Comparison of ENCODE assay signal across 13 cellular contexts in the genomic region with DNA sequence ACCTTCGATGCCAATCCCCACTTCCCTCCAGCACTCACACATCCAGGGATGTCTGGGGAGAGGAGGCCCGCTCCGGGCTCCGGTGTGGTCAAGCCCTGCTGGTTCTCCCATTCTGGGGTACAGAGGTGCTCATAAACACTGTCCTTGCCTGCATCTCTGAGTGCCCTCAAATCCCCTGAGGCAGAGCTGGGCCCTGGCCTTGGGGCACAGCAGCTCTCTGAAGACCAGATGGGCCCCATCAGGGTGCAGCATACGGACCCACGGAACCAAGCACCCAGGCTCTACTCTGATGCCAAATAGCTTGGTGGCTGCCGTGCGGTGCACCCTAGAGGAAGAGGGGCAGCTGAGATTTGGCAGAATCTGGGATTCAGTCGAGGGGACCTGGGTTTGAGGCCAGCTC. TPM values are rescaled to one million over a fixed set of nuclear protein-coding genes. Genes with fewer than 3 reads are reported as not detected.
DNase-seq lines count a peak whose midpoint lies in the region; ATAC-seq, FAIRE-seq and TF ChIP-seq lines count a peak whose summit lies in the region.
"Had no signal": no experiment of that assay in that cellular context is flagged by ENCODE, and none has a peak within 500 bp of the region (broad histone marks: within the 10 kb centered on the region; RNA-seq: fewer than 3 reads in every experiment).

No MANE protein-coding gene starts in this region.

- H3K4me2 ChIP-seq in mammary epithelial cell (ENCODE audit: insufficient read depth, low read depth, low read length), result no peak overlapping the region

- H3K27ac ChIP-seq in mammary epithelial cell (ENCODE audit: insufficient read depth, low read depth, low read length), result no peak overlapping the region
- H3K27ac ChIP-seq in vagina, result peak overlapping the region; percentile 86
- H3K27ac ChIP-seq: left lung, SK-N-MC had no signal

- no peaks in the 10 kb centered on the region for H3K9me3 Mint-ChIP-seq in MCF 10A (ENCODE audit: unreplicated experiment)
- no peaks in the 10 kb centered on the region for H3K9me3 Mint-ChIP-seq in activated CD4-positive, alpha-beta T cell treated with anti-CD3 and anti-CD28 coated beads, Interleukin-2, amount 10 ng/mL, durations not matched to agents 7 days and 5 days
- H3K9me3 Mint-ChIP-seq: activated T-helper 2 cell treated with anti-CD3 and anti-CD28 coated beads, Interferon-gamma antibody, Interleukin-2, Interleukin-4, amounts not matched to agents 10 μg/mL and 5 μg/mL and 100 μg/mL, durations not matched to agents 14 hours and 24 hours and 36 hours; dendritic cell treated with granulocyte-macrophage colony-stimulating factor and Interleukin-4, amounts not matched to agents 40 ng/mL and 50 ng/mL, for 4 days; natural killer cell had no signal

- no peaks in the 10 kb centered on the region for H4K20me1 ChIP-seq in mammary epithelial cell (ENCODE audit: insufficient read depth, low read length)

- no peak overlapping the region for H3K9ac ChIP-seq in mammary epithelial cell (ENCODE audit: insufficient read depth, low read length)

- H3K4me3 ChIP-seq in mammary epithelial cell (replicated peaks in 1 of 3; ENCODE audit: insufficient read depth in 1 of 3, low read depth in 2 of 3, low read length in 3 of 3) (no peak overlapping the region), vagina (peak overlapping the region in 1 of 2 donors; percentile 15)
- H3K4me3 ChIP-seq: left lung, SK-N-MC had no signal

- dilution Hi-C loops in mammary epithelial cell (cut with HindIII; ENCODE audit: low sequenced_read_pairs), result loop anchor here (5.0 kb wide), 2 partner anchors 228 to 463 kb away; no protein-coding TSS in a partner anchor

- no peaks in the 10 kb centered on the region for H3K9me3 ChIP-seq in mammary epithelial cell (replicated peaks; ENCODE audit: insufficient read depth, low read length)
- no peaks in the 10 kb centered on the region for H3K9me3 ChIP-seq in vagina
- H3K9me3 ChIP-seq: left lung had no signal

- no peaks in the 10 kb centered on the region for H3K36me3 ChIP-seq in mammary epithelial cell (ENCODE audit: insufficient read depth, low read length)
- H3K36me3 ChIP-seq in vagina, result peaks cover 0 to 5% of the 10 kb centered on the region in 2 donors

- no peaks in the 10 kb centered on the region for H3K79me2 ChIP-seq in mammary epithelial cell (ENCODE audit: insufficient read depth, low read length)

- no peak overlapping the region for H3K4me3 Mint-ChIP-seq in MCF 10A (ENCODE audit: unreplicated experiment)
- no peak overlapping the region for H3K4me3 Mint-ChIP-seq in activated CD4-positive, alpha-beta T cell treated with anti-CD3 and anti-CD28 coated beads, Interleukin-2, amount 10 ng/mL, durations not matched to agents 7 days and 5 days
- H3K4me3 Mint-ChIP-seq: dendritic cell treated with granulocyte-macrophage colony-stimulating factor and Interleukin-4, amounts not matched to agents 40 ng/mL and 50 ng/mL, for 4 days; natural killer cell had no signal

- H3K27me3 Mint-ChIP-seq in MCF 10A (ENCODE audit: insufficient read depth, unreplicated experiment), result no peaks in the 10 kb centered on the region
- no peaks in the 10 kb centered on the region for H3K27me3 Mint-ChIP-seq in activated CD4-positive, alpha-beta T cell treated with anti-CD3 and anti-CD28 coated beads, Interleukin-2, amount 10 ng/mL, durations not matched to agents 7 days and 5 days

- H3K27me3 ChIP-seq in mammary epithelial cell (ENCODE audit: insufficient read depth, low read length), result no peaks in the 10 kb centered on the region
- H3K27me3 ChIP-seq in vagina, result no peaks in the 10 kb centered on the region
- H3K27me3 ChIP-seq: left lung had no signal

- H3K36me3 Mint-ChIP-seq in MCF 10A (ENCODE audit: insufficient read depth, unreplicated experiment), result no peaks in the 10 kb centered on the region
- no peaks in the 10 kb centered on the region for H3K36me3 Mint-ChIP-seq in activated CD4-positive, alpha-beta T cell treated with anti-CD3 and anti-CD28 coated beads, Interleukin-2, amount 10 ng/mL, durations not matched to agents 7 days and 5 days (ENCODE audit: low read depth)
- H3K36me3 Mint-ChIP-seq: natural killer cell had no signal

- peak; percentile 3 for ATAC-seq in Right ventricle myocardium superior (ENCODE audit: poor library complexity)
- peak; percentile 0 for ATAC-seq in sciatic nerve

- no peak for TF ChIP-seq CTCF in MCF 10A (IDR thresholded peaks at IDR 0.05; ENCODE audit: unreplicated experiment)
- no peak for TF ChIP-seq CTCF in mammary epithelial cell (conservative IDR thresholded peaks at IDR 0.05 in 1 of 2, IDR thresholded peaks at IDR 0.05 in 1 of 2; ENCODE audit: extremely low read depth in 1 of 2, insufficient read depth in 1 of 2, low read depth in 1 of 2, low read length in 2 of 2)
- TF ChIP-seq CTCF in vagina (IDR thresholded peaks at IDR 0.05), result no peak

- H3K4me1 ChIP-seq in mammary epithelial cell (ENCODE audit: insufficient read depth, low read length) (no peaks in the 10 kb centered on the region), vagina (peaks cover 67% of the 10 kb centered on the region)

- H3K27ac Mint-ChIP-seq in MCF 10A (ENCODE audit: low read depth, unreplicated experiment), result peak overlapping the region; percentile 89
- no peak overlapping the region for H3K27ac Mint-ChIP-seq in activated CD4-positive, alpha-beta T cell treated with anti-CD3 and anti-CD28 coated beads, Interleukin-2, amount 10 ng/mL, durations not matched to agents 7 days and 5 days
- H3K27ac Mint-ChIP-seq: activated T-helper 2 cell treated with anti-CD3 and anti-CD28 coated beads, Interferon-gamma antibody, Interleukin-2, Interleukin-4, amounts not matched to agents 10 μg/mL and 5 μg/mL and 100 μg/mL, durations not matched to agents 14 hours and 24 hours and 36 hours; dendritic cell treated with granulocyte-macrophage colony-stimulating factor and Interleukin-4, amounts not matched to agents 40 ng/mL and 50 ng/mL, for 4 days had no signal

- WGBS in mammary epithelial cell (ENCODE audit: low coverage, missing lambda C conversion rate), result 87% methylated on average over 7 of the region's 9 CpGs

- intact Hi-C loops in MCF 10A (cut with micrococcal nuclease), result loop anchor here (2.0 to 5.0 kb wide), 2 partner anchors 63 to 364 kb away; no protein-coding TSS in a partner anchor
- intact Hi-C loops in mammary epithelial cell (cut with micrococcal nuclease), result loop anchor here (2.0 kb wide), 2 partner anchors 80 to 956 kb away; no protein-coding TSS in a partner anchor
- intact Hi-C loops in Right ventricle myocardium superior (cut with DNase I), result loop anchor here (2.0 kb wide), 3 partner anchors 224 to 364 kb away; no protein-coding TSS in a partner anchor
- intact Hi-C loops in sciatic nerve (cut with DNase I), result loop anchor here (5.0 to 10.0 kb wide), 3 partner anchors 228 to 368 kb away; no protein-coding TSS in a partner anchor
- intact Hi-C loops in vagina (cut with DNase I), result loop anchor here (2.0 to 5.0 kb wide), 2 partner anchors 202 to 223 kb away; partner anchors contain the start of gene ZBTB16

- peaks cover 34% of the 10 kb centered on the region for H3K4me1 Mint-ChIP-seq in MCF 10A (ENCODE audit: insufficient read depth, unreplicated experiment)
- peaks cover 12% of the 10 kb centered on the region for H3K4me1 Mint-ChIP-seq in activated CD4-positive, alpha-beta T cell treated with anti-CD3 and anti-CD28 coated beads, Interleukin-2, amount 10 ng/mL, durations not matched to agents 7 days and 5 days

- no peak for DNase-seq in MCF 10A (ENCODE audit: unreplicated experiment)
- no peak for DNase-seq in mammary epithelial cell
- no peak for DNase-seq in Right ventricle myocardium superior
- DNase-seq in sciatic nerve (ENCODE audit: low spot score), result no peak
- DNase-seq in vagina (ENCODE audit: extremely low spot score in 2 of 2), result no peak
- no peak for DNase-seq in GM19239 (ENCODE audit: insufficient read length, low spot score)
- no peak for DNase-seq in activated CD4-positive, alpha-beta T cell treated with anti-CD3 and anti-CD28 coated beads, Interleukin-2, amount 10 ng/mL, durations not matched to agents 7 days and 5 days
- DNase-seq in AG20443 (ENCODE audit: low spot score), result no peak

- POLR2A ChIA-PET in MCF 10A (lab: Yijun Ruan, JAX), result interaction anchor here (0.7 to 3.4 kb wide), 11 partner anchors 9 to 364 kb away, joined by 3 to 13 read pairs (median 4); no protein-coding TSS in a partner anchor
- POLR2A ChIA-PET in activated CD4-positive, alpha-beta T cell treated with anti-CD3 and anti-CD28 coated beads, Interleukin-2, amount 10 ng/mL, durations not matched to agents 7 days and 5 days (lab: Charles Lee), result no interaction called here

- CTCF ChIA-PET in MCF 10A (lab: Yijun Ruan, JAX) (interaction anchor here (0.5 to 7.7 kb wide), 35 partner anchors 9 to 364 kb away, joined by 3 to 82 read pairs (median 4); partner anchors contain the start of gene ZBTB16), mammary epithelial cell (lab: Charles Lee; ENCODE audit: low non-redundant PET) (interaction anchor here (0.6 to 1.5 kb wide), 4 partner anchors 92 to 364 kb away, joined by 3 to 7 read pairs (median 4); no protein-coding TSS in a partner anchor)
- CTCF ChIA-PET in activated CD4-positive, alpha-beta T cell treated with anti-CD3 and anti-CD28 coated beads, Interleukin-2, amount 10 ng/mL, durations not matched to agents 7 days and 5 days (lab: Charles Lee), result interaction anchor here (0.6 to 3.2 kb wide), 15 partner anchors 9 to 365 kb away, joined by 3 to 18 read pairs (median 5); no protein-coding TSS in a partner anchor

- H2AFZ ChIP-seq in mammary epithelial cell (ENCODE audit: low read depth, low read length), result no peak overlapping the region

- FAIRE-seq in GM19239 (lab: Jason Lieb, UNC), result no peak

- TF ChIP-seq POLR2A in vagina (IDR thresholded peaks at IDR 0.05), result no peak

- in situ Hi-C loops in mammary epithelial cell (cut with MboI; ENCODE audit: low sequenced_read_pairs in 2 of 2), result loop anchor here (5.0 to 10.0 kb wide), 3 partner anchors 226 to 363 kb away; partner anchors contain the start of gene HTR3B (in 1 of the 2)

- BruUV-seq in MCF 10A (replicated peaks; lab: Mats Ljungman, UMichigan) (no TSS peak), mammary epithelial cell (replicated peaks; lab: Mats Ljungman, UMichigan) (no TSS peak)

RNA-seq across cellular contexts. Expression of gene NNMT, which starts 35.7 kb away (rescaled TPM):
- total RNA-seq in MCF 10A (2022) (429 and 638 TPM in 2 replicates), mammary epithelial cell (100 to 1,000 TPM; 131 to 605 TPM), Right ventricle myocardium superior (29.8 TPM), sciatic nerve (322 TPM), vagina (898 TPM)
- polyA plus RNA-seq in mammary epithelial cell, result 130 TPM
- 88.0 TPM for polyA minus RNA-seq in mammary epithelial cell
- not detected for total RNA-seq in activated CD4-positive, alpha-beta T cell treated with anti-CD3 and anti-CD28 coated beads, Interleukin-2, amount 10 ng/mL, durations not matched to agents 7 days and 5 days
- total RNA-seq: activated T-helper 2 cell treated with anti-CD3 and anti-CD28 coated beads, Interferon-gamma antibody, Interleukin-2, Interleukin-4, amounts not matched to agents 10 μg/mL and 5 μg/mL and 100 μg/mL, durations not matched to agents 14 hours and 24 hours and 36 hours had no signal

Comparison
In these comparisons a context has a peak if more than half of its experiments do, and no peak if none do; other contexts are left out.
1. RNA of gene NNMT, which starts 35.7 kb away (total RNA-seq): 898 TPM in vagina (single experiment), 429 to 638 TPM in MCF 10A, 131 to 605 TPM in mammary epithelial cell, 322 TPM in sciatic nerve (single experiment) and 29.8 TPM in Right ventricle myocardium superior (single experiment); not detected in activated CD4-positive, alpha-beta T cell treated with anti-CD3 and anti-CD28 coated beads, Interleukin-2, amount 10 ng/mL, durations not matched to agents 7 days and 5 days; every median in the first group is over 10 times any median in the second.